In the genomic region with DNA sequence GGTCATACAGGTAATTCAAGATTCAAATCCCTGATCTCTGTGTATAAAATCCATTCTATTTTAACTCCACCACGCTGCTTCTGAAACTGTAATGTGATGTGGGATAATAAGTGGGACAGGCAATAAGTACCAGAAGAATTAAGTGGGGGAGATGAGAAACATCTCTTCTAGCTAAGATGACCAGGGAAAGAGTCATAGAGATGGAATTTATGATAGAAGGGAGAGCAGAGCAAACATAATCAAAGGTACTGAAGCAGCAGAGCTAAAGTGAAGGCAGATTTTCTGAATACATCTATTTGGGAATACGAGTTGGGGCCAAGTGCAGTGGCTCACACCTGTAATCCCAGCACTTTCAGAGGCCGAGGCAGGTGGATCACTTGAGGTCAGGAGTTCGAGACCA, we compare ENCODE assay signal across 20 cellular contexts. TPM values are rescaled to one million over a fixed set of nuclear protein-coding genes. Genes with fewer than 3 reads are reported as not detected.
DNase-seq lines count a peak whose midpoint lies in the region; ATAC-seq, FAIRE-seq and TF ChIP-seq lines count a peak whose summit lies in the region.
"Had no signal": no experiment of that assay in that cellular context is flagged by ENCODE, and none has a peak within 500 bp of the region (broad histone marks: within the 10 kb centered on the region; RNA-seq: fewer than 3 reads in every experiment).

No MANE protein-coding gene starts in this region.

- H3F3A ChIP-seq in Loucy (ENCODE audit: low read depth) = no peaks in the 10 kb centered on the region

- no peak for FAIRE-seq in astrocyte (lab: Jason Lieb, UNC)
- FAIRE-seq: G401.6, GM12892 had no signal

- H3K9me3 ChIP-seq in Loucy (ENCODE audit: insufficient read depth, low read depth, low read length) (no peaks in the 10 kb centered on the region), astrocyte (ENCODE audit: insufficient read depth, low read depth, low read length) (no peaks in the 10 kb centered on the region)
- H3K9me3 ChIP-seq: BLaER1, Caco-2 had no signal

- H3K27me3 ChIP-seq in Loucy (ENCODE audit: insufficient read depth, low read length, poor library complexity, severe bottlenecking) (no peaks in the 10 kb centered on the region), astrocyte (ENCODE audit: insufficient read depth, low read length) (no peaks in the 10 kb centered on the region)
- H3K27me3 ChIP-seq: BLaER1 had no signal

- H3K79me2 ChIP-seq in Loucy (ENCODE audit: insufficient read depth, low read length) (peaks cover 51% of the 10 kb centered on the region), astrocyte (ENCODE audit: insufficient read depth, low read length) (peaks cover 63% of the 10 kb centered on the region)

- H3K4me1 Mint-ChIP-seq in stimulated activated naive CD8-positive, alpha-beta T cell treated with anti-CD3 and anti-CD28 coated beads, Interleukin-15, Interleukin-2, amounts not matched to agents 100 ng/mL and 50 ng/mL, for 24 hours (ENCODE audit: low read depth) = peaks cover 21% of the 10 kb centered on the region
- H3K4me1 Mint-ChIP-seq in stimulated activated naive CD8-positive, alpha-beta T cell treated with anti-CD3 and anti-CD28 coated beads, Interleukin-15, amount 100 ng/mL, for 72 hours = peaks cover 6% of the 10 kb centered on the region
- H3K4me1 Mint-ChIP-seq in astrocyte (ENCODE audit: low read depth, unreplicated experiment) = peaks cover 5% of the 10 kb centered on the region
- H3K4me1 Mint-ChIP-seq: GM23338 had no signal

- no peak for DNase-seq in stimulated activated naive CD8-positive, alpha-beta T cell treated with anti-CD3 and anti-CD28 coated beads, Interleukin-15, amount 100 ng/mL, for 72 hours
- DNase-seq in astrocyte (ENCODE audit: low read depth) (no peak), NCI-H524 treated with DMSO at 0.1 percent for 48 hours (lab: John Stamatoyannopoulos, UW) (no peak)
- DNase-seq: 8988T; AML-193; Caco-2; CD8-positive, alpha-beta memory T cell; DMS53; H9; KBM-7 had no signal

- H3K36me3 Mint-ChIP-seq in stimulated activated naive CD8-positive, alpha-beta T cell treated with anti-CD3 and anti-CD28 coated beads, Interleukin-15, Interleukin-2, amounts not matched to agents 100 ng/mL and 50 ng/mL, for 24 hours (ENCODE audit: low read depth) = peaks cover 60% of the 10 kb centered on the region
- H3K36me3 Mint-ChIP-seq in astrocyte (ENCODE audit: low read depth, unreplicated experiment) = peaks cover 7% of the 10 kb centered on the region

- H4K20me1 ChIP-seq in Loucy (ENCODE audit: insufficient read depth, low read length, poor library complexity, severe bottlenecking) (peaks cover 35% of the 10 kb centered on the region), astrocyte (ENCODE audit: insufficient read depth, low read length) (peaks cover 17% of the 10 kb centered on the region)

- H3K4me2 ChIP-seq in Loucy (ENCODE audit: low read depth, low read length, poor library complexity, severe bottlenecking) = peak overlapping the region; percentile 22
- no peak overlapping the region for H3K4me2 ChIP-seq in astrocyte (ENCODE audit: low read length)
- H3K4me2 ChIP-seq: BLaER1, GM23338 had no signal

- H3K4me3 Mint-ChIP-seq in stimulated activated naive CD8-positive, alpha-beta T cell treated with anti-CD3 and anti-CD28 coated beads, Interleukin-15, Interleukin-2, amounts not matched to agents 100 ng/mL and 50 ng/mL, for 24 hours = no peak overlapping the region
- no peak overlapping the region for H3K4me3 Mint-ChIP-seq in stimulated activated naive CD8-positive, alpha-beta T cell treated with anti-CD3 and anti-CD28 coated beads, Interleukin-15, amount 100 ng/mL, for 72 hours
- H3K4me3 Mint-ChIP-seq in astrocyte (ENCODE audit: unreplicated experiment) = no peak overlapping the region
- H3K4me3 Mint-ChIP-seq: GM23338, H9 had no signal

- no peak overlapping the region for H3K27ac ChIP-seq in astrocyte (ENCODE audit: low read depth, low read length)
- H3K27ac ChIP-seq: BLaER1, HL-60 had no signal

- H3K36me3 ChIP-seq in Loucy (ENCODE audit: insufficient read depth, low read length) (peaks cover 58% of the 10 kb centered on the region), astrocyte (ENCODE audit: insufficient read depth, low read length) (peaks cover 46% of the 10 kb centered on the region)

- peaks cover 12% of the 10 kb centered on the region for H3K4me1 ChIP-seq in Loucy (ENCODE audit: insufficient read depth, low read length, poor library complexity, severe bottlenecking)
- no peaks in the 10 kb centered on the region for H3K4me1 ChIP-seq in astrocyte (ENCODE audit: insufficient read depth, low read length)

- H3K9ac ChIP-seq in Loucy (ENCODE audit: low read depth, low read length, poor library complexity, severe bottlenecking) (no peak overlapping the region), astrocyte (ENCODE audit: low read length) (no peak overlapping the region)
- H3K9ac ChIP-seq: BLaER1 had no signal

- H2AFZ ChIP-seq in Loucy (ENCODE audit: low read length) = no peak overlapping the region
- no peak overlapping the region for H2AFZ ChIP-seq in astrocyte (ENCODE audit: low read depth, low read length)
- H2AFZ ChIP-seq: GM23338 had no signal

- H3K27me3 Mint-ChIP-seq in stimulated activated naive CD8-positive, alpha-beta T cell treated with anti-CD3 and anti-CD28 coated beads, Interleukin-15, Interleukin-2, amounts not matched to agents 100 ng/mL and 50 ng/mL, for 24 hours = no peaks in the 10 kb centered on the region
- no peaks in the 10 kb centered on the region for H3K27me3 Mint-ChIP-seq in stimulated activated naive CD8-positive, alpha-beta T cell treated with anti-CD3 and anti-CD28 coated beads, Interleukin-15, amount 100 ng/mL, for 72 hours
- no peaks in the 10 kb centered on the region for H3K27me3 Mint-ChIP-seq in astrocyte (ENCODE audit: low read depth, unreplicated experiment)

- TF ChIP-seq CTCF in Loucy (conservative IDR thresholded peaks at IDR 0.05; ENCODE audit: low read length) (no peak), astrocyte (IDR thresholded peaks at IDR 0.05; ENCODE audit: insufficient read depth, low read depth, low read length) (no peak)

- H3K9me2 ChIP-seq in Loucy (replicated peaks; ENCODE audit: low read depth, low read length) = no peaks in the 10 kb centered on the region

- H3K27ac Mint-ChIP-seq in stimulated activated naive CD8-positive, alpha-beta T cell treated with anti-CD3 and anti-CD28 coated beads, Interleukin-15, Interleukin-2, amounts not matched to agents 100 ng/mL and 50 ng/mL, for 24 hours = peak overlapping the region; percentile 45
- H3K27ac Mint-ChIP-seq in stimulated activated naive CD8-positive, alpha-beta T cell treated with anti-CD3 and anti-CD28 coated beads, Interleukin-15, amount 100 ng/mL, for 72 hours = peak overlapping the region in 1 of 2 donors; percentile 50
- peak overlapping the region; percentile 54 for H3K27ac Mint-ChIP-seq in astrocyte (ENCODE audit: unreplicated experiment)
- H3K27ac Mint-ChIP-seq: GM23338, H9 had no signal

- no peak for ATAC-seq in stimulated activated naive CD8-positive, alpha-beta T cell treated with anti-CD3 and anti-CD28 coated beads, Interleukin-15, amount 100 ng/mL, for 72 hours
- no peak for ATAC-seq in GM19463 (IDR thresholded peaks at IDR 0.05; ENCODE audit: unreplicated experiment)
- ATAC-seq in HG03095 (IDR thresholded peaks at IDR 0.05; ENCODE audit: unreplicated experiment) = no peak
- ATAC-seq in GM19023 (IDR thresholded peaks at IDR 0.05; ENCODE audit: unreplicated experiment) = no peak
- ATAC-seq: GM23338 had no signal

- H3K4me3 ChIP-seq in Loucy (ENCODE audit: low read length, poor library complexity, severe bottlenecking) = no peak overlapping the region
- H3K4me3 ChIP-seq in astrocyte (ENCODE audit: insufficient read depth, low read depth, low read length) = no peak overlapping the region
- H3K4me3 ChIP-seq: BLaER1, GM23338 had no signal

- H3K9me3 Mint-ChIP-seq in stimulated activated naive CD8-positive, alpha-beta T cell treated with anti-CD3 and anti-CD28 coated beads, Interleukin-15, Interleukin-2, amounts not matched to agents 100 ng/mL and 50 ng/mL, for 24 hours = no peaks in the 10 kb centered on the region
- no peaks in the 10 kb centered on the region for H3K9me3 Mint-ChIP-seq in stimulated activated naive CD8-positive, alpha-beta T cell treated with anti-CD3 and anti-CD28 coated beads, Interleukin-15, amount 100 ng/mL, for 72 hours
- no peaks in the 10 kb centered on the region for H3K9me3 Mint-ChIP-seq in astrocyte (ENCODE audit: unreplicated experiment)
- H3K9me3 Mint-ChIP-seq: CD8-positive, alpha-beta memory T cell; GM23338; H9 had no signal

RNA-seq across cellular contexts. Expression of gene MRPL47, which starts 4.9 kb away (rescaled TPM):
- total RNA-seq in astrocyte = 45.9 and 47.1 TPM in 2 replicates

RNA-seq across cellular contexts. Expression of gene NDUFB5, which starts 5.1 kb away (rescaled TPM):
- 73.7 and 86.4 TPM in 2 replicates for total RNA-seq in astrocyte

RNA-seq across cellular contexts. Expression of gene ACTL6A, which starts 36.8 kb away (rescaled TPM):
- total RNA-seq in astrocyte = 43.2 and 47.0 TPM in 2 replicates

RNA-seq across cellular contexts. Expression of gene USP13, which starts 53.3 kb away (rescaled TPM):
- total RNA-seq in astrocyte = 6.7 and 7.4 TPM in 2 replicates
